In genomic region chr14:100416921-100417451, GRCh38 we compare ENCODE assay signal across 14 cellular contexts. TPM values are rescaled to one million over a fixed set of nuclear protein-coding genes. Genes with fewer than 3 reads are reported as not detected.
DNase-seq lines count a peak whose midpoint lies in the region; ATAC-seq, FAIRE-seq and TF ChIP-seq lines count a peak whose summit lies in the region.
"Had no signal": no experiment of that assay in that cellular context is flagged by ENCODE, and none has a peak within 500 bp of the region (broad histone marks: within the 10 kb centered on the region; RNA-seq: fewer than 3 reads in every experiment).

No MANE protein-coding gene starts in this region.

- H3K27ac ChIP-seq in HepG2 (ENCODE audit: extremely low read length, insufficient read depth, low read length): no peak overlapping the region
- no peak overlapping the region for H3K27ac ChIP-seq in esophagus muscularis mucosa (replicated peaks in 1 of 4)
- H3K27ac ChIP-seq: C4-2B, skin epidermis, VCaP had no signal

- no peaks in the 10 kb centered on the region for H3K27me3 Mint-ChIP-seq in activated naive CD8-positive, alpha-beta T cell treated with anti-CD3 and anti-CD28 coated beads, Interleukin-2, amount 50 U/mL, for 24 hours
- H3K27me3 Mint-ChIP-seq: dendritic cell treated with granulocyte-macrophage colony-stimulating factor and Interleukin-4, amounts not matched to agents 40 ng/mL and 50 ng/mL, for 4 days had no signal

- peak; percentile 27 for ATAC-seq in HepG2
- no peak for ATAC-seq in HG03432 (IDR thresholded peaks at IDR 0.05; ENCODE audit: unreplicated experiment)
- no peak for ATAC-seq in activated naive CD8-positive, alpha-beta T cell treated with anti-CD3 and anti-CD28 coated beads, Interleukin-2, amount 50 U/mL, for 24 hours

- no peak for TF ChIP-seq POLR2A in HepG2 (IDR thresholded peaks at IDR 0.05; ENCODE audit: insufficient read depth in 1 of 2, low read depth in 2 of 2, low read length in 2 of 2)
- no peak for TF ChIP-seq POLR2A in esophagus muscularis mucosa (IDR thresholded peaks at IDR 0.05; ENCODE audit: low read depth)

- BruUV-seq in HepG2 (replicated peaks; lab: Mats Ljungman, UMichigan): no TSS peak

- 100% methylated on average over 3 of the region's 6 CpGs for WGBS in HepG2 (ENCODE audit: low lambda C conversion rate)
- WGBS in esophagus muscularis mucosa: 96% methylated on average over 3 of the region's 6 CpGs

- H4K20me1 ChIP-seq in HepG2 (ENCODE audit: insufficient read depth, low read length): no peaks in the 10 kb centered on the region

- H3K27ac Mint-ChIP-seq in activated naive CD8-positive, alpha-beta T cell treated with anti-CD3 and anti-CD28 coated beads, Interleukin-2, amount 50 U/mL, for 24 hours: no peak overlapping the region
- H3K27ac Mint-ChIP-seq: activated T-helper 1 cell treated with anti-CD3 and anti-CD28 coated beads, Interleukin-12 subunit alpha, Interleukin-12 subunit beta, Interleukin-2, Interleukin-4 antibody, amounts not matched to agents 30 ng/mL and 10 ng/mL and 1 ng/mL, durations not matched to agents 14 hours and 24 hours and 36 hours; dendritic cell treated with granulocyte-macrophage colony-stimulating factor and Interleukin-4, amounts not matched to agents 40 ng/mL and 50 ng/mL, for 4 days had no signal

- H3K4me3 ChIP-seq in cardiac fibroblast (replicated peaks in 1 of 2; ENCODE audit: low read depth in 2 of 2, low read length in 2 of 2) (no peak overlapping the region), HepG2 (replicated peaks in 1 of 3; ENCODE audit: insufficient read depth in 1 of 3, low read depth in 2 of 3, low read length in 3 of 3) (no peak overlapping the region), esophagus muscularis mucosa (no peak overlapping the region)
- H3K4me3 ChIP-seq: skin epidermis had no signal

- intact Hi-C loops in HepG2 (cut with micrococcal nuclease; ENCODE audit: unreplicated experiment): loop anchor here (1.0 kb wide), 1 partner anchor 228 kb away; no protein-coding TSS in a partner anchor
- intact Hi-C loops in esophagus muscularis mucosa (cut with DNase I): no loop called here

- peaks cover 2% of the 10 kb centered on the region for H3K36me3 Mint-ChIP-seq in activated naive CD8-positive, alpha-beta T cell treated with anti-CD3 and anti-CD28 coated beads, Interleukin-2, amount 50 U/mL, for 24 hours (ENCODE audit: low read depth)

- TF ChIP-seq CTCF in cardiac fibroblast (IDR thresholded peaks at IDR 0.05; ENCODE audit: low read depth, low read length) (no peak), HepG2 (CRISPR knock-in tag; IDR thresholded peaks at IDR 0.05) (no peak), esophagus muscularis mucosa (IDR thresholded peaks at IDR 0.05) (no peak)

- H3K9me3 ChIP-seq in HepG2 (ENCODE audit: low read length): no peaks in the 10 kb centered on the region
- no peaks in the 10 kb centered on the region for H3K9me3 ChIP-seq in esophagus muscularis mucosa

- TF ChIP-seq EP300 in HepG2 (IDR thresholded peaks at IDR 0.05; ENCODE audit: low read depth in 2 of 2, low read length in 2 of 2): no peak
- TF ChIP-seq EP300 in HepG2 (CRISPR knock-in tag; IDR thresholded peaks at IDR 0.05; ENCODE audit: borderline replicate concordance): no peak
- TF ChIP-seq EP300 in esophagus muscularis mucosa (IDR thresholded peaks at IDR 0.05): no peak

- POLR2A ChIA-PET in HepG2 (lab: Yijun Ruan, JAX): no interaction called here

- H3K36me3 ChIP-seq in HepG2 (replicated peaks in 1 of 2; ENCODE audit: control insufficient read depth in 1 of 2, insufficient read depth in 2 of 2, low read length in 2 of 2): no peaks in the 10 kb centered on the region
- H3K36me3 ChIP-seq in esophagus muscularis mucosa: no peaks in the 10 kb centered on the region

- in situ Hi-C loops in HepG2 (cut with HindIII; ENCODE audit: extremely low pct_ligation_motif_present, low pct_unique_long_range_greater_than_20kb): no loop called here

- H3K27me3 ChIP-seq in HepG2 (ENCODE audit: control insufficient read depth in 1 of 2, insufficient read depth in 2 of 2, low read length in 2 of 2) (no peaks in the 10 kb centered on the region), esophagus muscularis mucosa (no peaks in the 10 kb centered on the region)

- no peak overlapping the region for H3K9ac ChIP-seq in HepG2 (ENCODE audit: insufficient read depth, low read depth, low read length)

- CTCF ChIA-PET in HepG2 (lab: Yijun Ruan, JAX; ENCODE audit: low intra/inter-chr PET ratio, low total read pairs): interaction anchor here (1.4 to 1.8 kb wide), 2 partner anchors 229 to 237 kb away, joined by 9 to 12 read pairs; no protein-coding TSS in a partner anchor

- FAIRE-seq in HepG2 (lab: Jason Lieb, UNC): no peak

- H3K4me2 ChIP-seq in HepG2 (ENCODE audit: low read depth, low read length): no peak overlapping the region

- DNase-seq in AG08396 (ENCODE audit: low spot score) (peak; percentile 61), LoVo (ENCODE audit: low spot score) (peak; percentile 59), cardiac fibroblast (ENCODE audit: low read depth in 2 of 2) (peak; percentile 33 to 60), HepG2 (ENCODE audit: low spot score) (no peak), esophagus muscularis mucosa (ENCODE audit: extremely low spot score) (no peak), DMS 273 (lab: John Stamatoyannopoulos, UW; ENCODE audit: unreplicated experiment) (no peak)
- no peak for DNase-seq in activated naive CD8-positive, alpha-beta T cell treated with anti-CD3 and anti-CD28 coated beads, Interleukin-2, amount 50 U/mL, for 24 hours
- DNase-seq: NCI-H187 treated with DMSO at 0.1 percent for 48 hours had no signal

- TF ChIP-seq RAD21 in HepG2 (CRISPR knock-in tag; IDR thresholded peaks at IDR 0.05): no peak

- H3K79me2 ChIP-seq in HepG2 (ENCODE audit: insufficient read depth, low read length): no peaks in the 10 kb centered on the region

- no peak overlapping the region for H2AFZ ChIP-seq in HepG2 (ENCODE audit: low read length)

- no peak overlapping the region for H3K4me3 Mint-ChIP-seq in activated naive CD8-positive, alpha-beta T cell treated with anti-CD3 and anti-CD28 coated beads, Interleukin-2, amount 50 U/mL, for 24 hours
- H3K4me3 Mint-ChIP-seq: activated T-helper 1 cell treated with anti-CD3 and anti-CD28 coated beads, Interleukin-12 subunit alpha, Interleukin-12 subunit beta, Interleukin-2, Interleukin-4 antibody, amounts not matched to agents 30 ng/mL and 10 ng/mL and 1 ng/mL, durations not matched to agents 14 hours and 24 hours and 36 hours; dendritic cell treated with granulocyte-macrophage colony-stimulating factor and Interleukin-4, amounts not matched to agents 40 ng/mL and 50 ng/mL, for 4 days had no signal

- H3K4me1 Mint-ChIP-seq in activated naive CD8-positive, alpha-beta T cell treated with anti-CD3 and anti-CD28 coated beads, Interleukin-2, amount 50 U/mL, for 24 hours: no peaks in the 10 kb centered on the region

- no peaks in the 10 kb centered on the region for H3K9me3 Mint-ChIP-seq in activated naive CD8-positive, alpha-beta T cell treated with anti-CD3 and anti-CD28 coated beads, Interleukin-2, amount 50 U/mL, for 24 hours
- H3K9me3 Mint-ChIP-seq: activated T-helper 1 cell treated with anti-CD3 and anti-CD28 coated beads, Interleukin-12 subunit alpha, Interleukin-12 subunit beta, Interleukin-2, Interleukin-4 antibody, amounts not matched to agents 30 ng/mL and 10 ng/mL and 1 ng/mL, durations not matched to agents 14 hours and 24 hours and 36 hours; dendritic cell treated with granulocyte-macrophage colony-stimulating factor and Interleukin-4, amounts not matched to agents 40 ng/mL and 50 ng/mL, for 4 days had no signal

- H3K4me1 ChIP-seq in HepG2 (ENCODE audit: insufficient read depth, low read length) (no peaks in the 10 kb centered on the region), esophagus muscularis mucosa (peaks cover 0 to 12% (median 2%) of the 10 kb centered on the region in 4 donors)

TF ChIP-seq in HepG2, 621 proteins besides CTCF, POLR2A, EP300 and RAD21 (continues in another document):
- no peak for TF ChIP-seq PATZ1 (CRISPR knock-in tag; IDR thresholded peaks at IDR 0.05)

RNA-seq across cellular contexts. Expression of gene WDR25, which starts 40.7 kb away (rescaled TPM):
- total RNA-seq in HepG2 (2016; rRNA removed; fragmentation: Illumina TruSeq; extraction: Trizol): 4.2 and 4.6 TPM in 2 replicates
- total RNA-seq in HepG2 (2016; cell fraction: cytosol; rRNA removed; fragmentation: Illumina TruSeq; extraction: Trizol; ENCODE audit: low read depth): 4.4 and 4.8 TPM in 2 replicates
- 3.9 and 4.2 TPM in 2 replicates for total RNA-seq in HepG2 (2016; cell fraction: insoluble cytoplasmic fraction; rRNA removed; fragmentation: Illumina TruSeq; extraction: Trizol)
- total RNA-seq in HepG2 (2016; cell fraction: membrane; rRNA removed; fragmentation: Illumina TruSeq; extraction: Trizol): 3.5 and 3.9 TPM in 2 replicates
- 2.5 and 2.6 TPM in 2 replicates for total RNA-seq in HepG2 (2016; cell fraction: nucleus; rRNA removed; fragmentation: Illumina TruSeq; extraction: Trizol)
- 2.4 and 2.7 TPM in 2 replicates for polyA plus RNA-seq in HepG2 (2011; rRNA removed)
- 1.7 and 2.6 TPM in 2 replicates for polyA plus RNA-seq in HepG2 (2011; cell fraction: cytosol; rRNA removed)
- 2.3 and 2.6 TPM in 2 replicates for polyA plus RNA-seq in HepG2 (2011; cell fraction: nucleus; rRNA removed)
- 1.7 TPM in 2 replicates for polyA plus RNA-seq in HepG2 (2012)
- polyA plus RNA-seq in HepG2 (2016; cell fraction: cytosol; fragmentation: Illumina TruSeq; extraction: Trizol; ENCODE audit: low read depth): 1.4 and 2.7 TPM in 2 replicates
- polyA plus RNA-seq in HepG2 (2016; cell fraction: insoluble cytoplasmic fraction; fragmentation: Illumina TruSeq; extraction: Trizol; ENCODE audit: low read depth): 4.5 and 5.6 TPM in 2 replicates
- polyA plus RNA-seq in HepG2 (2016; cell fraction: membrane; fragmentation: Illumina TruSeq; extraction: Trizol; ENCODE audit: low read depth): 1.9 and 2.2 TPM in 2 replicates
- polyA plus RNA-seq in HepG2 (2016; cell fraction: nucleus; fragmentation: Illumina TruSeq; extraction: Trizol; ENCODE audit: insufficient read depth, low read depth): 3.1 and 4.3 TPM in 2 replicates
- 6.6 and 21.3 TPM in 2 replicates for polyA minus RNA-seq in HepG2 (2011; rRNA and poly(A)+ RNA removed; ENCODE audit: low replicate concordance)
- 2.1 and 2.2 TPM in 2 replicates for polyA minus RNA-seq in HepG2 (2011; cell fraction: cytosol; rRNA and poly(A)+ RNA removed)
- polyA minus RNA-seq in HepG2 (2011; cell fraction: nucleus; rRNA and poly(A)+ RNA removed): 3.7 and 5.2 TPM in 2 replicates
- 10 to 100 TPM in 2 of 4 donors, 1 to 10 TPM in 2; 7.1 to 10.8 (median 9.4) TPM for total RNA-seq in esophagus muscularis mucosa

Comparison
In these comparisons a context has a peak if more than half of its experiments do, and no peak if none do; other contexts are left out.
1. DNase-seq: peak in AG08396 (single experiment), LoVo (single experiment) and cardiac fibroblast (2 of 2); none in HepG2 (single experiment), esophagus muscularis mucosa (single experiment), activated naive CD8-positive, alpha-beta T cell treated with anti-CD3 and anti-CD28 coated beads, Interleukin-2, amount 50 U/mL, for 24 hours (single experiment) and DMS 273 (single experiment).